30 cellular contexts compared by ENCODE assay signal in genomic region chr4:107648178-107648991, GRCh38.
"Had no signal": no experiment of that assay in that cellular context is flagged by ENCODE, and none has a peak within 500 bp of the region (broad histone marks: within the 10 kb centered on the region; RNA-seq: fewer than 3 reads in every experiment).

No MANE protein-coding gene starts in this region.

- H3K27ac Mint-ChIP-seq: activated CD4-positive, alpha-beta memory T cell treated with anti-CD3 and anti-CD28 coated beads for 36 hours; activated T-helper 1 cell treated with anti-CD3 and anti-CD28 coated beads, Interleukin-12 subunit alpha, Interleukin-12 subunit beta, Interleukin-2, Interleukin-4 antibody, amounts not matched to agents 30 ng/mL and 10 ng/mL and 1 ng/mL, durations not matched to agents 14 hours and 24 hours and 36 hours; memory B cell; naive thymus-derived CD4-positive, alpha-beta T cell; stimulated activated memory B cell treated with anti-CD40 and anti-IgM and Interleukin-4, amounts not matched to agents 10 μg/mL and 1 μg/mL and 100 μg/mL, for 72 hours; T-helper 1 cell treated with Interleukin-12 subunit alpha and Interleukin-12 subunit beta and Interleukin-4 antibody, amounts not matched to agents 30 μg/mL and 1 μg/mL, for 36 hours had no signal

- H3K27me3 ChIP-seq: breast epithelium, esophagus muscularis mucosa, foreskin keratinocyte, heart left ventricle, upper lobe of left lung, vagina had no signal

- H3K36me3 ChIP-seq: breast epithelium had no signal

- H3K79me2 ChIP-seq: parathyroid adenoma had no signal

- DNase-seq: activated CD4-positive, alpha-beta memory T cell treated with anti-CD3 and anti-CD28 coated beads for 36 hours; activated CD4-positive, alpha-beta T cell treated with anti-CD3 and anti-CD28 coated beads for 48 hours; activated CD8-positive, alpha-beta memory T cell treated with anti-CD3 and anti-CD28 coated beads, Interleukin-2, amount 50 U/mL, for 4 hours; activated gamma-delta T cell; activated naive CD4-positive, alpha-beta T cell treated with anti-CD3 and anti-CD28 coated beads, Interleukin-2, amount 50 U/mL, for 16 hours; activated T-cell treated with anti-CD3 and anti-CD28 coated beads, Interleukin-2, amount 50 U/mL, for 1 hour; central memory CD4-positive, alpha-beta T cell; foreskin keratinocyte; heart left ventricle; hypothalamus; midbrain; naive thymus-derived CD4-positive, alpha-beta T cell; occipital lobe; stimulated activated CD4-positive, alpha-beta T cell treated with anti-CD3 and anti-CD28 coated beads, Interleukin-4, amount 100 ng/mL, for 24 hours; stimulated activated naive CD8-positive, alpha-beta T cell treated with anti-CD3 and anti-CD28 coated beads, Interleukin-15, amount 100 ng/mL, for 72 hours; substantia nigra; T-helper 9 cell; upper lobe of left lung had no signal

- H3K9me3 ChIP-seq: breast epithelium, esophagus muscularis mucosa, upper lobe of left lung, vagina had no signal

- H3K4me3 ChIP-seq: breast epithelium, esophagus muscularis mucosa, heart left ventricle, upper lobe of left lung, vagina had no signal

- H3K27ac ChIP-seq: esophagus muscularis mucosa, foreskin keratinocyte, heart left ventricle, parathyroid adenoma, upper lobe of left lung, vagina, VCaP had no signal

- H3K9me3 Mint-ChIP-seq: activated CD4-positive, alpha-beta memory T cell treated with anti-CD3 and anti-CD28 coated beads for 36 hours; memory B cell; naive thymus-derived CD4-positive, alpha-beta T cell; neural crest cell; stimulated activated memory B cell treated with anti-CD40 and anti-IgM and Interleukin-4, amounts not matched to agents 10 μg/mL and 1 μg/mL and 100 μg/mL, for 72 hours had no signal

- H3K4me1 Mint-ChIP-seq: neural crest cell; stimulated activated memory B cell treated with anti-CD40 and anti-IgM and Interleukin-4, amounts not matched to agents 10 μg/mL and 1 μg/mL and 100 μg/mL, for 72 hours; stimulated activated naive CD8-positive, alpha-beta T cell treated with anti-CD3 and anti-CD28 coated beads, Interleukin-15, amount 100 ng/mL, for 72 hours had no signal

- H3K4me3 Mint-ChIP-seq: activated CD4-positive, alpha-beta memory T cell treated with anti-CD3 and anti-CD28 coated beads for 36 hours; activated T-helper 1 cell treated with anti-CD3 and anti-CD28 coated beads, Interleukin-12 subunit alpha, Interleukin-12 subunit beta, Interleukin-2, Interleukin-4 antibody, amounts not matched to agents 30 ng/mL and 10 ng/mL and 1 ng/mL, durations not matched to agents 14 hours and 24 hours and 36 hours; memory B cell; naive thymus-derived CD4-positive, alpha-beta T cell; neural crest cell; stimulated activated memory B cell treated with anti-CD40 and anti-IgM and Interleukin-4, amounts not matched to agents 10 μg/mL and 1 μg/mL and 100 μg/mL, for 72 hours; stimulated activated naive CD8-positive, alpha-beta T cell treated with anti-CD3 and anti-CD28 coated beads, Interleukin-15, amount 100 ng/mL, for 72 hours; T-helper 1 cell treated with Interleukin-12 subunit alpha and Interleukin-12 subunit beta and Interleukin-4 antibody, amounts not matched to agents 30 μg/mL and 1 μg/mL, for 36 hours had no signal

- ATAC-seq: activated CD4-positive, CD25-positive, alpha-beta regulatory T cell treated with anti-CD3 and anti-CD28 coated beads, Interleukin-2, amount 50 U/mL, for 24 hours; foreskin keratinocyte; heart left ventricle; naive thymus-derived CD4-positive, alpha-beta T cell; right cardiac atrium; stimulated activated memory B cell treated with anti-CD40 and anti-IgM and Interleukin-4, amounts not matched to agents 10 μg/mL and 1 μg/mL and 100 μg/mL, for 72 hours; stimulated activated naive CD8-positive, alpha-beta T cell treated with anti-CD3 and anti-CD28 coated beads, Interleukin-15, amount 100 ng/mL, for 72 hours had no signal

- H2AFZ ChIP-seq: parathyroid adenoma had no signal

- H3K27me3 Mint-ChIP-seq: activated CD4-positive, alpha-beta memory T cell treated with anti-CD3 and anti-CD28 coated beads for 36 hours; memory B cell; naive thymus-derived CD4-positive, alpha-beta T cell; stimulated activated memory B cell treated with anti-CD40 and anti-IgM and Interleukin-4, amounts not matched to agents 10 μg/mL and 1 μg/mL and 100 μg/mL, for 72 hours; stimulated activated naive CD8-positive, alpha-beta T cell treated with anti-CD3 and anti-CD28 coated beads, Interleukin-15, amount 100 ng/mL, for 72 hours had no signal

- H3K4me1 ChIP-seq: breast epithelium, esophagus muscularis mucosa, foreskin keratinocyte, parathyroid adenoma, upper lobe of left lung had no signal

- H3K9ac ChIP-seq: parathyroid adenoma had no signal
